Comparison of ENCODE assay signal across 19 cellular contexts in the genomic region with DNA sequence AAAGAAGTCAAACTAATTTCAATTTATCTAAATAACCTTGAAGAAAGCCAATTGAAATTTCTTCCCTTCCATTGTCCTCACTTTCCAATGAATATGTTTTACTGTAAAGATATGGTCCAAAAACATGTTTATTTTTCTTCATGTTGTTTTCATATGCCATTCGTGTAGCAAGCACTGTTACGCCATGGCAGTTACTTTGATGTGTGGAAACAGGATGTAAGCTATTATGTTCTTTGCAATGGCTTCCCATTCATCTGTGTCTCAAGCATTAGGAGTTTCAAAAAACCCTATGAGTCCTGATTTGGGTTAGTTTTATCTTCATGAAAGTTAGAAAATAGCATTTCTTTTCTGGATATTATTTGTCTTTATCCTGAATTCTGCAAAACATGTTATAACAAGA. TPM values are rescaled to one million over a fixed set of nuclear protein-coding genes. Genes with fewer than 3 reads are reported as not detected.
"Had no signal": no experiment of that assay in that cellular context is flagged by ENCODE, and none has a peak within 500 bp of the region (broad histone marks: within the 10 kb centered on the region; RNA-seq: fewer than 3 reads in every experiment).

No MANE protein-coding gene starts in this region.

- H3K4me3 ChIP-seq: breast epithelium, sigmoid colon, upper lobe of left lung had no signal

- H3K36me3 ChIP-seq: breast epithelium, sigmoid colon, upper lobe of left lung had no signal

- H3K4me3 Mint-ChIP-seq: activated CD8-positive, alpha-beta T cell treated with anti-CD3 and anti-CD28 coated beads, Interleukin-2, amount 10 ng/mL, durations not matched to agents 7 days and 5 days; memory B cell; natural killer cell treated with Interleukin-12 subunit alpha and Interleukin-12 subunit beta and Interleukin-15 and Interleukin-18, amount 100 ng/mL, for 72 hours; stimulated activated naive CD8-positive, alpha-beta T cell treated with anti-CD3 and anti-CD28 coated beads, Interleukin-15, Interleukin-2, amounts not matched to agents 100 ng/mL and 50 ng/mL, for 24 hours had no signal

- ATAC-seq: activated CD8-positive, alpha-beta T cell treated with anti-CD3 and anti-CD28 coated beads, Interleukin-2, amount 10 ng/mL, durations not matched to agents 7 days and 5 days; esophagus mucosa; left lobe of liver; natural killer cell treated with Interleukin-12 subunit alpha and Interleukin-12 subunit beta and Interleukin-15 and Interleukin-18, amount 100 ng/mL, for 72 hours had no signal

- H3K27ac ChIP-seq: breast epithelium, sigmoid colon, VCaP had no signal

- H3K9me3 ChIP-seq: breast epithelium, sigmoid colon, upper lobe of left lung had no signal

- H3K27me3 ChIP-seq: breast epithelium, sigmoid colon, upper lobe of left lung had no signal

- DNase-seq: activated CD8-positive, alpha-beta memory T cell treated with anti-CD3 and anti-CD28 coated beads, Interleukin-2, amount 50 U/mL, for 48 hours; activated CD8-positive, alpha-beta T cell treated with anti-CD3 and anti-CD28 coated beads, Interleukin-2, amount 10 ng/mL, durations not matched to agents 7 days and 5 days; activated naive CD4-positive, alpha-beta T cell; aorta; glutamatergic neuron; sigmoid colon; stimulated activated CD4-positive, alpha-beta T cell treated with anti-CD3 and anti-CD28 coated beads, Interleukin-12 subunit alpha, Interleukin-12 subunit beta, amount 100 ng/mL, for 4 hours; stimulated activated CD4-positive, alpha-beta T cell treated with anti-CD3 and anti-CD28 coated beads, Interleukin-2, amount 100 ng/mL, for 48 hours; T1000; upper lobe of left lung had no signal

- H3K27me3 Mint-ChIP-seq: natural killer cell treated with Interleukin-12 subunit alpha and Interleukin-12 subunit beta and Interleukin-15 and Interleukin-18, amount 100 ng/mL, for 72 hours; stimulated activated naive CD8-positive, alpha-beta T cell treated with anti-CD3 and anti-CD28 coated beads, Interleukin-15, Interleukin-2, amounts not matched to agents 100 ng/mL and 50 ng/mL, for 24 hours had no signal

- H3K4me1 ChIP-seq: breast epithelium, sigmoid colon had no signal

- H3K36me3 Mint-ChIP-seq: memory B cell; natural killer cell treated with Interleukin-12 subunit alpha and Interleukin-12 subunit beta and Interleukin-15 and Interleukin-18, amount 100 ng/mL, for 72 hours had no signal

- H3K27ac Mint-ChIP-seq: activated CD8-positive, alpha-beta T cell treated with anti-CD3 and anti-CD28 coated beads, Interleukin-2, amount 10 ng/mL, durations not matched to agents 7 days and 5 days; memory B cell; stimulated activated naive CD8-positive, alpha-beta T cell treated with anti-CD3 and anti-CD28 coated beads, Interleukin-15, Interleukin-2, amounts not matched to agents 100 ng/mL and 50 ng/mL, for 24 hours had no signal

- H3K9me3 Mint-ChIP-seq: memory B cell; natural killer cell treated with Interleukin-12 subunit alpha and Interleukin-12 subunit beta and Interleukin-15 and Interleukin-18, amount 100 ng/mL, for 72 hours; stimulated activated naive CD8-positive, alpha-beta T cell treated with anti-CD3 and anti-CD28 coated beads, Interleukin-15, Interleukin-2, amounts not matched to agents 100 ng/mL and 50 ng/mL, for 24 hours had no signal

RNA-seq across cellular contexts. Expression of a gene that starts 31.0 kb away (rescaled TPM):
- total RNA-seq: activated CD8-positive, alpha-beta T cell treated with anti-CD3 and anti-CD28 coated beads, Interleukin-2, amount 10 ng/mL, durations not matched to agents 7 days and 5 days; chondrocyte; left lobe of liver; osteoblast had no signal
